8 cellular contexts compared by ENCODE assay signal in the genomic region with DNA sequence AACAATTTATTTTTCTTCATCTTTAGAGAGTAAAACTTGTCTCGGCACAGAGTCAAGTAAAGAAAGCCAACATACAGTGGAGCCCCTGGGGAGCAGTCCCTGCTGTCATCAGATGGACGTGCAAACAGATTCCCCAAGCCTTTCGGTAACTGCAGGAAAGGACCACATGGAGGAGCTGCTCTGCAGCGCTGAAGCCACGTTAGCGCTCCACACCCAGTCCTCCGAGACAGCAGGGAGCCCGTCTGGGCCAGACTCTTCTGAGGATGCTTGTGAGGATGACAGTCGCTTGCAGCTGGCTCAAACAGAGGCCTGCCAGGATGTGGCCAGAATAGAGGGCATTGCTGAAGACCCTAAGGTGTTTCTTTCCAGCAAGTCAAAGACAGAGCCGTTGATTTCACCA.
DNase-seq lines count a peak whose midpoint lies in the region; ATAC-seq and TF ChIP-seq lines count a peak whose summit lies in the region.

No MANE protein-coding gene starts in this region.

- no peaks in the 10 kb centered on the region for H3K27me3 Mint-ChIP-seq in progenitor cell of endocrine pancreas

- intact Hi-C loops in Right ventricle myocardium superior (cut with DNase I), result no loop called here

- TF ChIP-seq EP300 in SK-N-SH (IDR thresholded peaks at IDR 0.05; ENCODE audit: borderline replicate concordance in 1 of 2, low read depth in 1 of 2, low read length in 1 of 2), result no peak

- DNase-seq in GM03348 (ENCODE audit: low spot score) (peak; percentile 77), SK-N-SH (peak; percentile 52), Right ventricle myocardium superior (peak; percentile 81), progenitor cell of endocrine pancreas (ENCODE audit: low spot score, unreplicated experiment) (peak; percentile 13), activated gamma-delta T cell treated with Interleukin-2 at 50 U/mL for 16 hours (no peak)
- DNase-seq in effector memory CD4-positive, alpha-beta T cell, result no peak
- DNase-seq in stimulated activated CD4-positive, alpha-beta T cell treated with anti-CD3 and anti-CD28 coated beads, Interleukin-4, amount 100 ng/mL, for 24 hours, result no peak

- 0 out of 4 replicates have a peak overlapping the region, but pooled peaks of 1 of the 2 experiments have one; percentile 6 for H3K27ac ChIP-seq in SK-N-SH (ENCODE audit: low read depth in 2 of 2, low read length in 1 of 2)
- H3K27ac ChIP-seq in effector memory CD4-positive, alpha-beta T cell (ENCODE audit: insufficient read depth, low read length, poor library complexity, severe bottlenecking), result no peak overlapping the region

- 73% methylated on average over 10 of the region's 10 CpGs for WGBS in SK-N-SH (ENCODE audit: low lambda C conversion rate)

- peaks cover 0 to 3% of the 10 kb centered on the region in 2 experiments; a peak in 1 of 4 replicates for H3K4me1 ChIP-seq in SK-N-SH (ENCODE audit: control insufficient read depth in 1 of 2, insufficient read depth in 2 of 2, low read depth in 1 of 2, low read length in 1 of 2)
- no peaks in the 10 kb centered on the region for H3K4me1 ChIP-seq in effector memory CD4-positive, alpha-beta T cell (ENCODE audit: control insufficient read depth, insufficient read depth, low read length, poor library complexity, severe bottlenecking)

- H3K36me3 ChIP-seq in SK-N-SH (replicated peaks in 1 of 2; ENCODE audit: control insufficient read depth in 1 of 2, insufficient read depth in 2 of 2, low read length in 1 of 2), result peaks cover 61 to 70% of the 10 kb centered on the region in 2 experiments
- H3K36me3 ChIP-seq in effector memory CD4-positive, alpha-beta T cell (ENCODE audit: control insufficient read depth, insufficient read depth, low read length), result peaks cover 47% of the 10 kb centered on the region

- peaks cover 7% of the 10 kb centered on the region for H3F3A ChIP-seq in SK-N-SH (replicated peaks; ENCODE audit: insufficient read depth)

- CTCF ChIA-PET in SK-N-SH (lab: Yijun Ruan, JAX), result interaction anchor here (0.9 to 1.5 kb wide), 3 partner anchors 10 to 42 kb away, joined by 3 to 5 read pairs (median 4); no protein-coding TSS in a partner anchor

- TF ChIP-seq CTCF in SK-N-SH (IDR thresholded peaks at IDR 0.05) (peak; percentile 50), progenitor cell of endocrine pancreas (IDR thresholded peaks at IDR 0.05; ENCODE audit: unreplicated experiment) (peak; percentile 62)

- H3K27ac Mint-ChIP-seq in progenitor cell of endocrine pancreas, result peak overlapping the region; percentile 45

- no peak overlapping the region for H3K4me2 ChIP-seq in SK-N-SH

- no peaks in the 10 kb centered on the region for H4K20me1 ChIP-seq in SK-N-SH (ENCODE audit: insufficient read depth)

- ATAC-seq in Right ventricle myocardium superior (ENCODE audit: poor library complexity) (peak; percentile 94), HG03457 (IDR thresholded peaks at IDR 0.05; ENCODE audit: unreplicated experiment) (no peak)

- POLR2A ChIA-PET in SK-N-SH (lab: Yijun Ruan, JAX), result no interaction called here

- H3K27me3 ChIP-seq in SK-N-SH (ENCODE audit: insufficient read depth), result no peaks in the 10 kb centered on the region
- H3K27me3 ChIP-seq in effector memory CD4-positive, alpha-beta T cell (replicated peaks; ENCODE audit: control insufficient read depth, insufficient read depth, low read length, poor library complexity, severe bottlenecking), result no peaks in the 10 kb centered on the region

- H3K4me3 ChIP-seq in SK-N-SH (ENCODE audit: low read depth in 2 of 2, low read length in 1 of 2), result peak overlapping the region in 1 of 2 experiments; percentile 43; a peak in 1 of 4 replicates
- no peak overlapping the region for H3K4me3 ChIP-seq in effector memory CD4-positive, alpha-beta T cell (ENCODE audit: insufficient read depth, low read depth, low read length, poor library complexity, severe bottlenecking)

- H2AFZ ChIP-seq in SK-N-SH (ENCODE audit: low read depth), result no peak overlapping the region

- peaks cover 4% of the 10 kb centered on the region for H3K9me3 Mint-ChIP-seq in progenitor cell of endocrine pancreas (ENCODE audit: low read depth)

- H3K4me1 Mint-ChIP-seq in progenitor cell of endocrine pancreas (ENCODE audit: low read depth), result peaks cover 7% of the 10 kb centered on the region

- H3K79me2 ChIP-seq in SK-N-SH (ENCODE audit: insufficient read depth), result peaks cover 28% of the 10 kb centered on the region

- H3K4me3 Mint-ChIP-seq in progenitor cell of endocrine pancreas (ENCODE audit: low read depth), result no peak overlapping the region

- peaks cover 26% of the 10 kb centered on the region for H3K36me3 Mint-ChIP-seq in progenitor cell of endocrine pancreas (ENCODE audit: insufficient read depth)

- H3K9me3 ChIP-seq in SK-N-SH, result no peaks in the 10 kb centered on the region
- no peaks in the 10 kb centered on the region for H3K9me3 ChIP-seq in effector memory CD4-positive, alpha-beta T cell (ENCODE audit: control insufficient read depth, low read length)

- peak; percentile 57 for TF ChIP-seq RAD21 in SK-N-SH (IDR thresholded peaks at IDR 0.05; ENCODE audit: low read length)

- no peak overlapping the region for H3K9ac ChIP-seq in SK-N-SH

- no peaks in the 10 kb centered on the region for H3K9me2 ChIP-seq in SK-N-SH

TF ChIP-seq in SK-N-SH, 30 proteins besides CTCF, POLR2A, EP300 and RAD21:
- TF ChIP-seq YY1 (IDR thresholded peaks at IDR 0.05; ENCODE audit: low read depth) (no peak), SMC3 (IDR thresholded peaks at IDR 0.05; ENCODE audit: low read depth, low read length) (peak; percentile 33; the same call in 1 of the 2 replicates)

Comparison
In these comparisons a context has a peak if more than half of its experiments do, and no peak if none do; other contexts are left out.
1. DNase-seq: peak in GM03348 (single experiment), SK-N-SH (single experiment), Right ventricle myocardium superior (single experiment) and progenitor cell of endocrine pancreas (single experiment); none in activated gamma-delta T cell treated with Interleukin-2 at 50 U/mL for 16 hours (single experiment), effector memory CD4-positive, alpha-beta T cell (0 of 3) and stimulated activated CD4-positive, alpha-beta T cell treated with anti-CD3 and anti-CD28 coated beads, Interleukin-4, amount 100 ng/mL, for 24 hours (single experiment).